ENCODE assay signal across 14 cellular contexts in the genomic region with DNA sequence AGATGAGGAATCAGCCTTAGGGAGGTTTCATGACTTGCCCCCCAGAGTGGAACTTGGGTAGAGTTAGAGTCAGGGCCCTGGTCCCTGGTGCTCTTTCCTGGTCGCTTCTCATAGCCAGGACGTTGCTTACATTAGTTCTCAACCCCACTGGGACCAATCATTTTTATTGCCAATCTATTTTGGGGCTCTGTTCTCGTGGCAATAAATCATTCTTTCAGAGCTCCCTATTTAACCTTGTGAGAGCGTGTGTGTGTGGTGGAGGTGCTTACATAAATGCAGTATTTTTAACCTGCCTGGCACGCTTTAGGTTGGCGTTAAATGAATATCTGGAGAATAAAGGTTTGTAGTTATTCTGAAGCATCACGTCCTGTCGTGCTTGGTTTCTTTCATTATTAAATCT. TPM values are rescaled to one million over a fixed set of nuclear protein-coding genes. Genes with fewer than 3 reads are reported as not detected.
A peak's percentile ranks its signal among the peaks of the same experiment; 100 is the strongest.
DNase-seq lines count a peak whose midpoint lies in the region; ATAC-seq, FAIRE-seq and TF ChIP-seq lines count a peak whose summit lies in the region.
"Had no signal": no experiment of that assay in that cellular context is flagged by ENCODE, and none has a peak within 500 bp of the region (broad histone marks: within the 10 kb centered on the region; RNA-seq: fewer than 3 reads in every experiment).

No MANE protein-coding gene starts in this region.

- 67% methylated on average over 8 of the region's 8 CpGs for WGBS in mammary epithelial cell (ENCODE audit: low coverage, missing lambda C conversion rate)
- WGBS in sigmoid colon, 2 donors: 23 to 53% methylated on average over 8 of the region's 8 CpGs

- no peak for TF ChIP-seq POLR2A in sigmoid colon (IDR thresholded peaks at IDR 0.05)

- no peak overlapping the region for H3K4me3 Mint-ChIP-seq in activated CD8-positive, alpha-beta T cell treated with anti-CD3 and anti-CD28 coated beads for 36 hours
- H3K4me3 Mint-ChIP-seq: activated naive CD4-positive, alpha-beta T cell treated with anti-CD3 and anti-CD28 coated beads, Interleukin-2, amount 10 ng/mL, durations not matched to agents 7 days and 5 days had no signal

- TF ChIP-seq CTCF in GM06990 (IDR thresholded peaks at IDR 0.05; ENCODE audit: insufficient read depth, low read length, poor library complexity, severe bottlenecking): no peak
- TF ChIP-seq CTCF in mammary epithelial cell (conservative IDR thresholded peaks at IDR 0.05 in 1 of 2, IDR thresholded peaks at IDR 0.05 in 1 of 2; ENCODE audit: extremely low read depth in 1 of 2, insufficient read depth in 1 of 2, low read depth in 1 of 2, low read length in 2 of 2): no peak
- TF ChIP-seq CTCF in sigmoid colon (IDR thresholded peaks at IDR 0.05): no peak
- no peak for TF ChIP-seq CTCF in coronary artery (IDR thresholded peaks at IDR 0.05)
- TF ChIP-seq CTCF in D721Med (IDR thresholded peaks at IDR 0.05; ENCODE audit: insufficient read depth, missing control alignments): no peak
- TF ChIP-seq CTCF in activated CD8-positive, alpha-beta T cell treated with anti-CD3 and anti-CD28 coated beads for 36 hours (IDR thresholded peaks at IDR 0.05): no peak

- peak overlapping the region; percentile 12 for H3K27ac ChIP-seq in mammary epithelial cell (ENCODE audit: insufficient read depth, low read depth, low read length)
- H3K27ac ChIP-seq in sigmoid colon: peak overlapping the region; percentile 91 to 99 (median 98)
- peak overlapping the region in 1 of 2 donors; percentile 34 for H3K27ac ChIP-seq in coronary artery
- H3K27ac ChIP-seq: RWPE1 had no signal

- H3K9me3 ChIP-seq in mammary epithelial cell (replicated peaks; ENCODE audit: insufficient read depth, low read length) (no peaks in the 10 kb centered on the region), sigmoid colon (no peaks in the 10 kb centered on the region)

- no peak for DNase-seq in GM06990 (ENCODE audit: extremely low read depth, insufficient read length)
- peak; percentile 81 to 92 for DNase-seq in NCI-H2081 (lab: John Stamatoyannopoulos, UW)
- no peak for DNase-seq in mammary epithelial cell
- no peak for DNase-seq in sigmoid colon
- no peak for DNase-seq in coronary artery (ENCODE audit: low spot score)
- DNase-seq in D721Med (ENCODE audit: insufficient read length, low spot score): no peak
- DNase-seq in activated CD8-positive, alpha-beta T cell treated with anti-CD3 and anti-CD28 coated beads for 36 hours: no peak
- DNase-seq: activated CD4-positive, CD25-positive, alpha-beta regulatory T cell treated with anti-CD3 and anti-CD28 coated beads, Interleukin-2, amount 50 U/mL, for 72 hours; activated naive CD4-positive, alpha-beta T cell treated with anti-CD3 and anti-CD28 coated beads, Interleukin-2, amount 10 ng/mL, durations not matched to agents 7 days and 5 days; effector memory CD4-positive, alpha-beta T cell; HCEC 1CT; NCI-H1092 had no signal

- no peak overlapping the region for H3K27ac Mint-ChIP-seq in activated CD8-positive, alpha-beta T cell treated with anti-CD3 and anti-CD28 coated beads for 36 hours
- H3K27ac Mint-ChIP-seq: activated naive CD4-positive, alpha-beta T cell treated with anti-CD3 and anti-CD28 coated beads, Interleukin-2, amount 10 ng/mL, durations not matched to agents 7 days and 5 days had no signal

- H4K20me1 ChIP-seq in mammary epithelial cell (ENCODE audit: insufficient read depth, low read length): peaks cover 15% of the 10 kb centered on the region

- H2AFZ ChIP-seq in mammary epithelial cell (ENCODE audit: low read depth, low read length): no peak overlapping the region

- no peak overlapping the region for H3K9ac ChIP-seq in mammary epithelial cell (ENCODE audit: insufficient read depth, low read length)

- no TSS peak for BruUV-seq in mammary epithelial cell (replicated peaks; lab: Mats Ljungman, UMichigan)

- peaks cover 89% of the 10 kb centered on the region for H3K79me2 ChIP-seq in mammary epithelial cell (ENCODE audit: insufficient read depth, low read length)

- in situ Hi-C loops in mammary epithelial cell (cut with MboI; ENCODE audit: low sequenced_read_pairs in 2 of 2): loop anchor here (10.0 kb wide), 2 partner anchors 118 to 162 kb away; no protein-coding TSS in a partner anchor

- H3K4me3 ChIP-seq in GM06990 (replicated peaks; ENCODE audit: low read depth, low read length): peak overlapping the region; percentile 72
- H3K4me3 ChIP-seq in mammary epithelial cell (replicated peaks in 1 of 3; ENCODE audit: insufficient read depth in 1 of 3, low read depth in 2 of 3, low read length in 3 of 3): peak overlapping the region in 2 of 3 experiments; percentile 89 to 91
- H3K4me3 ChIP-seq in sigmoid colon: peak overlapping the region in 1 of 4 donors; percentile 11
- no peak overlapping the region for H3K4me3 ChIP-seq in coronary artery

- ATAC-seq in HG03460 (IDR thresholded peaks at IDR 0.05; ENCODE audit: unreplicated experiment): no peak
- no peak for ATAC-seq in activated CD8-positive, alpha-beta T cell treated with anti-CD3 and anti-CD28 coated beads for 36 hours

- no peaks in the 10 kb centered on the region for H3K36me3 Mint-ChIP-seq in activated CD8-positive, alpha-beta T cell treated with anti-CD3 and anti-CD28 coated beads for 36 hours (ENCODE audit: low read depth)
- H3K36me3 Mint-ChIP-seq: activated naive CD4-positive, alpha-beta T cell treated with anti-CD3 and anti-CD28 coated beads, Interleukin-2, amount 10 ng/mL, durations not matched to agents 7 days and 5 days had no signal

- H3K27me3 ChIP-seq in GM06990 (replicated peaks; ENCODE audit: control insufficient read depth, insufficient read depth, low read length): no peaks in the 10 kb centered on the region
- H3K27me3 ChIP-seq in mammary epithelial cell (ENCODE audit: insufficient read depth, low read length): no peaks in the 10 kb centered on the region
- no peaks in the 10 kb centered on the region for H3K27me3 ChIP-seq in sigmoid colon

- H3K4me1 ChIP-seq in mammary epithelial cell (ENCODE audit: insufficient read depth, low read length): peaks cover 47% of the 10 kb centered on the region
- H3K4me1 ChIP-seq in sigmoid colon: peaks cover 0 to 73% (median 61%) of the 10 kb centered on the region in 4 donors

- H3K27me3 Mint-ChIP-seq in activated CD8-positive, alpha-beta T cell treated with anti-CD3 and anti-CD28 coated beads for 36 hours: peaks cover 50% of the 10 kb centered on the region

- H3K4me1 Mint-ChIP-seq in activated CD8-positive, alpha-beta T cell treated with anti-CD3 and anti-CD28 coated beads for 36 hours (ENCODE audit: low read depth): peaks cover 8% of the 10 kb centered on the region

- H3K4me2 ChIP-seq in mammary epithelial cell (ENCODE audit: insufficient read depth, low read depth, low read length): peak overlapping the region; percentile 93

- CTCF ChIA-PET in mammary epithelial cell (lab: Charles Lee; ENCODE audit: low non-redundant PET): no interaction called here
- CTCF ChIA-PET in activated CD8-positive, alpha-beta T cell treated with anti-CD3 and anti-CD28 coated beads for 36 hours (lab: Charles Lee): interaction anchor here (1.2 kb wide), 1 partner anchor 61 kb away, joined by 3 read pairs; no protein-coding TSS in a partner anchor

- no peaks in the 10 kb centered on the region for H3K9me3 Mint-ChIP-seq in activated CD8-positive, alpha-beta T cell treated with anti-CD3 and anti-CD28 coated beads for 36 hours
- H3K9me3 Mint-ChIP-seq: activated naive CD4-positive, alpha-beta T cell treated with anti-CD3 and anti-CD28 coated beads, Interleukin-2, amount 10 ng/mL, durations not matched to agents 7 days and 5 days had no signal

- peak in 3 of 4 donors; percentile 52 to 68 (median 58) for TF ChIP-seq EP300 in sigmoid colon (IDR thresholded peaks at IDR 0.05)

- intact Hi-C loops in mammary epithelial cell (cut with micrococcal nuclease) (no loop called here), sigmoid colon (cut with DNase I) (loop anchor here (2.0 kb wide), 1 partner anchor 62 kb away; no protein-coding TSS in a partner anchor)
- intact Hi-C loops in activated CD8-positive, alpha-beta T cell treated with anti-CD3 and anti-CD28 coated beads for 36 hours (cut with micrococcal nuclease): no loop called here

- H3K36me3 ChIP-seq in GM06990 (ENCODE audit: control insufficient read depth, insufficient read depth, low read length) (no peaks in the 10 kb centered on the region), mammary epithelial cell (ENCODE audit: insufficient read depth, low read length) (no peaks in the 10 kb centered on the region), sigmoid colon (no peaks in the 10 kb centered on the region)

- POLR2A ChIA-PET in activated CD8-positive, alpha-beta T cell treated with anti-CD3 and anti-CD28 coated beads for 36 hours (lab: Charles Lee): no interaction called here

- no peak for FAIRE-seq in D721Med (lab: Jason Lieb, UNC)

- dilution Hi-C loops in mammary epithelial cell (cut with HindIII; ENCODE audit: low sequenced_read_pairs): loop anchor here (5.0 to 10.0 kb wide), 2 partner anchors 48 to 85 kb away; no protein-coding TSS in a partner anchor

RNA-seq across cellular contexts. Expression of gene TRIO, which starts 4.1 kb away (rescaled TPM):
- total RNA-seq in mammary epithelial cell (100 to 1,000 TPM; 160 to 219 TPM), sigmoid colon (100 to 1,000 TPM; 119 to 300 (median 181) TPM)
- polyA plus RNA-seq in mammary epithelial cell (52.8 TPM), sigmoid colon (10 to 100 TPM; 34.8 to 56.4 (median 53.2) TPM)
- polyA minus RNA-seq in mammary epithelial cell: 319 TPM
- total RNA-seq in activated CD8-positive, alpha-beta T cell treated with anti-CD3 and anti-CD28 coated beads for 36 hours: 10 to 100 TPM; 11.4 to 11.5 TPM

Comparison
In these comparisons a context has a peak if more than half of its experiments do, and no peak if none do; other contexts are left out.
1. DNase-seq: peak in NCI-H2081 (2 of 2); none in GM06990 (single experiment), mammary epithelial cell (single experiment), sigmoid colon (single experiment), coronary artery (single experiment), D721Med (single experiment) and activated CD8-positive, alpha-beta T cell treated with anti-CD3 and anti-CD28 coated beads for 36 hours (single experiment).
2. RNA of gene TRIO, which starts 4.1 kb away (total RNA-seq): 160 to 219 TPM in mammary epithelial cell and 119 to 300 TPM in sigmoid colon; 11.4 to 11.5 TPM in activated CD8-positive, alpha-beta T cell treated with anti-CD3 and anti-CD28 coated beads for 36 hours; every median in the first group is over 4 times any median in the second.